ENCODE assay signal across 25 cellular contexts in the genomic region with DNA sequence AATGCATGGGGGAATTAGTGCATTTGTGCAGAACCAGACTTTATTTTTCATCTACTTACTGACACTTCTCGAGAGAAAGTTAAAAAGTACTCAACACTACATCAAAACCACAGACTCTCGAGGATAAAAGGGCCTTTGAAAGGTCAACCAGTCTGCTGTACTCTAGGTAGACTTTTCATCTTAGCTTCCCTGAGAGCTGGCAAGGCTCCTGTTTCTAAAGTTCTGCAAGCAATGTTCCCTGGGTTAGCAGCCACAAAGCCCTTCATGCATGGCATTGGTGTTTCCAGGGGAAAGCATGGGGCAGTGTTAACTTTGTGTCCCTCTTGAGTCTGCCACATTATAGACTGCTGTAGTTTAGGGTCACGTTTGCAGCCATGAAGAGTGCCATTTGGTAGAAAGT.
"Had no signal": no experiment of that assay in that cellular context is flagged by ENCODE, and none has a peak within 500 bp of the region (broad histone marks: within the 10 kb centered on the region; RNA-seq: fewer than 3 reads in every experiment).

No MANE protein-coding gene starts in this region.

- H3K4me3 ChIP-seq: ascending aorta, MG63, SJCRH30 had no signal

- H3K9ac ChIP-seq: KMS-11 had no signal

- DNase-seq: activated CD4-positive, alpha-beta memory T cell treated with anti-CD3 and anti-CD28 coated beads, Interleukin-2, amount 10 ng/mL, durations not matched to agents 7 days and 5 days; activated CD4-positive, alpha-beta T cell treated with anti-CD3 and anti-CD28 coated beads, Interleukin-2, amount 10 ng/mL, durations not matched to agents 7 days and 5 days; activated CD4-positive, CD25-positive, alpha-beta regulatory T cell; activated CD8-positive, alpha-beta memory T cell treated with anti-CD3 and anti-CD28 coated beads, Interleukin-2, amount 50 U/mL, for 4 hours; activated gamma-delta T cell treated with Interleukin-2 at 50 U/mL for 16 hours; activated naive CD4-positive, alpha-beta T cell treated with anti-CD3 and anti-CD28 coated beads, Interleukin-2, amount 10 ng/mL, durations not matched to agents 7 days and 5 days; activated naive CD8-positive, alpha-beta T cell treated with anti-CD3 and anti-CD28 coated beads, Interleukin-2, amount 10 ng/mL, durations not matched to agents 7 days and 5 days; activated T-cell treated with anti-CD3 and anti-CD28 coated beads, Interleukin-2, amount 50 U/mL, for 72 hours; NCI-H1436; NCI-H1694 treated with DMSO at 0.1 percent for 48 hours; NCI-H2029 treated with DMSO at 0.1 percent for 48 hours; NCI-H345; NCI-H510A; NCI-H526 treated with DMSO at 0.1 percent for 48 hours; NCI-H82; Right ventricle myocardium superior; RPMI8226; SJCRH30; T-helper 2 cell; T1000 had no signal

- H3K27me3 ChIP-seq: ascending aorta, SJCRH30 had no signal

- H3K27ac ChIP-seq: ascending aorta, KMS-11, SJCRH30, VCaP had no signal

- H3K4me2 ChIP-seq: KMS-11 had no signal

- H3K36me3 ChIP-seq: ascending aorta, MG63, SJCRH30 had no signal

- ATAC-seq: activated T-cell treated with anti-CD3 and anti-CD28 coated beads, Interleukin-2, amount 50 U/mL, for 72 hours; Panc1 had no signal
